Comparison of ENCODE assay signal across 8 cellular contexts in the genomic region with DNA sequence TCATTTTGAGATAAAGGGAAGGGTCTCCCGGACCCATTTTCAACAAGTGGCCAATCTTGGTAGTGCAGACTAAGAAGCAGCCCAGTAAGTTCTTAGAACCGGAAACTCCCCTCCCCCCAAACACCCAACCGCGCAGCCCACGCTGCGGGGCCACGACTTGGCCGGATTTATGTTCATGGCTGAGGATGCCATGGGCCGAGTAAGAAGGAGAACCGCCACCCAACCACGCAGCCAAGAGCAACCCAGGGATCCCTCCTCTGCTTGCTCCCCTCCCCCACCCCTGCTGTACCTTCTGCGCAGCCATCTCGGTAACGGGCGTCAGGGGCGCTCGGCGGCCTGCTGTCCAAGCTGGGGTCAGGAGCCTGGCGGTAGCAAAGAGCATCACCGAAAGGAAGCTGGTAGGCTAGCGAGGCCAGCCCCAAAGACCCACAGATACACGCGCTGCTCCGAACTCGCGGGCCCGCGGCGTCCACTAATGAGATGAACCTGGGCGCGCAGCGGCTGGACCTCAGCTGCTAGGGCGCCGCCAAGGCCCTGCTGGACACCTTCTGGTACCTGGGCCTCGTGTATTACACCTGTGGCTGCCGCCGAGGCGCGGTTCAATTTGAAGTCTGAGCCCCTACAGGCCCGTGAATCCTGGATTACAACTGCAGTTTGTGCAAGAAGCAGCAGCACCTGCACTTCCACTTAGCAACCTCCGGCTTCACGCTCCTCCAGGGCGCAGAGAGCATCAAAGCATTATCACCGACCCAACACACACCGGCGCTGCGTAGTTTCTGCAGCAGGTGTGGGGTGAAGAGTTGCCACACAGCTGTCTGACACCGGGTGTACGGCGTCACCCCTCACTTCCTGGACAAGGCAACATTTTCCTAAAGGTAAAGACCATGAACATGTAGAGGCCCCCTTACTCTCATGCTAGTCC.
DNase-seq lines count a peak whose midpoint lies in the region; ATAC-seq and TF ChIP-seq lines count a peak whose summit lies in the region.

No MANE protein-coding gene starts in this region.

- DNase-seq in HFF-Myc (ENCODE audit: extremely low read depth, low read depth) (no peak), ecto neural progenitor cell (ENCODE audit: low spot score) (peak; percentile 50), DMS79 (lab: John Stamatoyannopoulos, UW) (no peak)
- peak; percentile 63 for DNase-seq in activated CD4-positive, alpha-beta T cell treated with anti-CD3 and anti-CD28 coated beads, Interleukin-2, amount 50 U/mL, for 1 hour
- DNase-seq in naive thymus-derived CD8-positive, alpha-beta T cell = peak; percentile 47 to 84 (median 69)

- peak overlapping the region; percentile 73 to 98 (median 94) for H3K27ac Mint-ChIP-seq in naive thymus-derived CD8-positive, alpha-beta T cell
- H3K27ac Mint-ChIP-seq in stimulated activated naive CD8-positive, alpha-beta T cell treated with anti-CD3 and anti-CD28 coated beads, Interleukin-15, Interleukin-2, amounts not matched to agents 100 ng/mL and 50 ng/mL, for 24 hours = peak overlapping the region; percentile 89

- ATAC-seq in naive thymus-derived CD8-positive, alpha-beta T cell = peak; percentile 91 to 95
- no peak for ATAC-seq in GM18909 (IDR thresholded peaks at IDR 0.05; ENCODE audit: poor library complexity, unreplicated experiment)
- no peak for ATAC-seq in HG03571 (IDR thresholded peaks at IDR 0.05; ENCODE audit: unreplicated experiment)

- no peak for TF ChIP-seq CTCF in HFF-Myc (IDR thresholded peaks at IDR 0.05; ENCODE audit: low read depth, low read length, missing control alignments)

- peaks cover 6 to 20% (median 8%) of the 10 kb centered on the region in 3 donors for H3K36me3 Mint-ChIP-seq in naive thymus-derived CD8-positive, alpha-beta T cell
- H3K36me3 Mint-ChIP-seq in stimulated activated naive CD8-positive, alpha-beta T cell treated with anti-CD3 and anti-CD28 coated beads, Interleukin-15, Interleukin-2, amounts not matched to agents 100 ng/mL and 50 ng/mL, for 24 hours (ENCODE audit: low read depth) = peaks cover 16% of the 10 kb centered on the region

- peak overlapping the region; percentile 83 to 98 (median 94) for H3K4me3 Mint-ChIP-seq in naive thymus-derived CD8-positive, alpha-beta T cell
- H3K4me3 Mint-ChIP-seq in stimulated activated naive CD8-positive, alpha-beta T cell treated with anti-CD3 and anti-CD28 coated beads, Interleukin-15, Interleukin-2, amounts not matched to agents 100 ng/mL and 50 ng/mL, for 24 hours = peak overlapping the region; percentile 85

- H3K27me3 Mint-ChIP-seq in naive thymus-derived CD8-positive, alpha-beta T cell = no peaks in the 10 kb centered on the region
- H3K27me3 Mint-ChIP-seq in stimulated activated naive CD8-positive, alpha-beta T cell treated with anti-CD3 and anti-CD28 coated beads, Interleukin-15, Interleukin-2, amounts not matched to agents 100 ng/mL and 50 ng/mL, for 24 hours = no peaks in the 10 kb centered on the region

- peaks cover 0 to 13% (median 0%) of the 10 kb centered on the region in 9 donors for H3K9me3 Mint-ChIP-seq in naive thymus-derived CD8-positive, alpha-beta T cell
- H3K9me3 Mint-ChIP-seq in stimulated activated naive CD8-positive, alpha-beta T cell treated with anti-CD3 and anti-CD28 coated beads, Interleukin-15, Interleukin-2, amounts not matched to agents 100 ng/mL and 50 ng/mL, for 24 hours = peaks cover 5% of the 10 kb centered on the region

- H3K4me1 Mint-ChIP-seq in naive thymus-derived CD8-positive, alpha-beta T cell = peaks cover 14 to 62% (median 55%) of the 10 kb centered on the region in 4 donors
- peaks cover 35% of the 10 kb centered on the region for H3K4me1 Mint-ChIP-seq in stimulated activated naive CD8-positive, alpha-beta T cell treated with anti-CD3 and anti-CD28 coated beads, Interleukin-15, Interleukin-2, amounts not matched to agents 100 ng/mL and 50 ng/mL, for 24 hours (ENCODE audit: low read depth)

- POLR2A ChIA-PET in naive thymus-derived CD8-positive, alpha-beta T cell (lab: Charles Lee) = interaction anchor here (0.6 to 1.3 kb wide), 3 partner anchors 58 to 1579 kb away, joined by 3 to 5 read pairs (median 3); no protein-coding TSS in a partner anchor

- 0 out of 2 replicates have a peak overlapping the region, but pooled peaks have one; percentile 15 for H3K4me3 ChIP-seq in HFF-Myc (replicated peaks; ENCODE audit: low read depth, low read length)

Comparison
In these comparisons a context has a peak if more than half of its experiments do, and no peak if none do; other contexts are left out.
1. DNase-seq: peak in activated CD4-positive, alpha-beta T cell treated with anti-CD3 and anti-CD28 coated beads, Interleukin-2, amount 50 U/mL, for 1 hour (single experiment), ecto neural progenitor cell (single experiment) and naive thymus-derived CD8-positive, alpha-beta T cell (10 of 10); none in HFF-Myc (single experiment) and DMS79 (single experiment).
2. ATAC-seq: peak in naive thymus-derived CD8-positive, alpha-beta T cell (2 of 2); none in GM18909 (single experiment) and HG03571 (single experiment).